In the genomic region with DNA sequence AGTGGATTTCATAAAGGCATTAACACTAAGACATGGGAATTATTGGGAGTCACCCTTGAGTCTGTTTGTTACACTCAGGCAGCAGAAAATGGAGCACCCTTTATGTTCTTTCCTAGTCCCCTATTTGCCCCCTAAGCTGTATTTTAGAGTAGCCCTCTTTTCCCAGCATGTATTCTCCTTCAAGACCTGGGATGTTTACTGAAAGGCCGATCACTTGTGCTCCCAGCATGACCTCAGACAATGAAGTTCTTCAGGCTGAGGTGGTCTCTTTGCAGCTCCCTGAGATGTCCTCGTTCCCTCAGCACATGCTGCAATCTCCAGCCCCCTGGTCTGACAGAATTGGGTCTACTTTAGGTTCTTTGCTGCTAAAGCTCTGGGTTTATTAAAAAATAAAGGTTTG, we compare ENCODE assay signal across 21 cellular contexts.
A peak's percentile ranks its signal among the peaks of the same experiment; 100 is the strongest.
DNase-seq lines count a peak whose midpoint lies in the region; ATAC-seq and TF ChIP-seq lines count a peak whose summit lies in the region.
"Had no signal": no experiment of that assay in that cellular context is flagged by ENCODE, and none has a peak within 500 bp of the region (broad histone marks: within the 10 kb centered on the region; RNA-seq: fewer than 3 reads in every experiment).

No MANE protein-coding gene starts in this region.

- peaks cover 33% of the 10 kb centered on the region for H3K4me1 ChIP-seq in endodermal cell (ENCODE audit: control insufficient read depth, insufficient read depth, low read length)
- peaks cover 33% of the 10 kb centered on the region for H3K4me1 ChIP-seq in neural progenitor cell
- H3K4me1 ChIP-seq: BE2C, BLaER1 had no signal

- ATAC-seq in HG03571 (IDR thresholded peaks at IDR 0.05; ENCODE audit: unreplicated experiment) = no peak
- ATAC-seq in GM21737 (IDR thresholded peaks at IDR 0.05; ENCODE audit: unreplicated experiment) = no peak

- H4K20me1 ChIP-seq in neural progenitor cell (ENCODE audit: low read depth) = no peaks in the 10 kb centered on the region
- H4K20me1 ChIP-seq: BLaER1 had no signal

- H3K9ac ChIP-seq in endodermal cell (ENCODE audit: extremely low read depth, low read length, poor library complexity, severe bottlenecking) (no peak overlapping the region), neural progenitor cell (no peak overlapping the region)
- H3K9ac ChIP-seq: BLaER1 had no signal

- H3K4me3 Mint-ChIP-seq in endodermal cell = no peak overlapping the region
- H3K4me3 Mint-ChIP-seq in neural progenitor cell = no peak overlapping the region
- no peak overlapping the region for H3K4me3 Mint-ChIP-seq in HFFc6
- H3K4me3 Mint-ChIP-seq: CD14-positive monocyte; CD4-positive, alpha-beta memory T cell; CD4-positive, CD25-positive, alpha-beta regulatory T cell; CD8-positive, alpha-beta memory T cell had no signal

- H3K4me1 Mint-ChIP-seq in endodermal cell = peaks cover 45% of the 10 kb centered on the region
- H3K4me1 Mint-ChIP-seq in neural progenitor cell = peaks cover 29% of the 10 kb centered on the region
- H3K4me1 Mint-ChIP-seq in HFFc6 (ENCODE audit: low read depth) = no peaks in the 10 kb centered on the region
- H3K4me1 Mint-ChIP-seq: CD14-positive monocyte; CD4-positive, alpha-beta memory T cell; CD4-positive, CD25-positive, alpha-beta regulatory T cell; CD8-positive, alpha-beta memory T cell had no signal

- H3K36me3 Mint-ChIP-seq in endodermal cell (ENCODE audit: low read depth) (no peaks in the 10 kb centered on the region), neural progenitor cell (no peaks in the 10 kb centered on the region), HFFc6 (ENCODE audit: low read depth) (no peaks in the 10 kb centered on the region)
- H3K36me3 Mint-ChIP-seq: CD14-positive monocyte; CD4-positive, alpha-beta memory T cell; CD4-positive, CD25-positive, alpha-beta regulatory T cell; CD8-positive, alpha-beta memory T cell had no signal

- peak overlapping the region; percentile 81 for H2AFZ ChIP-seq in neural progenitor cell (replicated peaks)

- H3K79me2 ChIP-seq in neural progenitor cell (ENCODE audit: low read depth) = no peaks in the 10 kb centered on the region

- DNase-seq in endodermal cell (peak; percentile 67), neural progenitor cell (ENCODE audit: low spot score) (no peak), HFFc6 (no peak)
- DNase-seq: 8988T; ACHN; BE2C; C1 segment of cervical spinal cord; CD4-positive, alpha-beta memory T cell; CD4-positive, CD25-positive, alpha-beta regulatory T cell; CD8-positive, alpha-beta memory T cell; DMS 273 treated with DMSO at 0.1 percent for 48 hours; DMS153; DMS79; DND-41; EL; GDM1 had no signal

- peaks cover 23% of the 10 kb centered on the region for H3F3A ChIP-seq in neural progenitor cell (ENCODE audit: low read depth)

- H3K27ac ChIP-seq in endodermal cell (ENCODE audit: low read depth, low read length) (no peak overlapping the region), neural progenitor cell (no peak overlapping the region)
- H3K27ac ChIP-seq: BLaER1 had no signal

- H3K4me2 ChIP-seq in neural progenitor cell = no peak overlapping the region
- H3K4me2 ChIP-seq: BLaER1 had no signal

- H3K9me3 ChIP-seq in endodermal cell (ENCODE audit: control insufficient read depth, low read length) = no peaks in the 10 kb centered on the region
- H3K9me3 ChIP-seq in neural progenitor cell (ENCODE audit: low read depth) = no peaks in the 10 kb centered on the region
- H3K9me3 ChIP-seq: BE2C, BLaER1 had no signal

- WGBS in endodermal cell (ENCODE audit: insufficient coverage in 1 of 2, insufficient read length in 1 of 2), 2 experiments = 66 to 83% methylated on average over 1 to 2 of the region's 2 CpGs

- H3K4me3 ChIP-seq in endodermal cell (ENCODE audit: low read length) (no peak overlapping the region), neural progenitor cell (no peak overlapping the region)
- H3K4me3 ChIP-seq: BLaER1, GM12878 had no signal

- H3K27me3 Mint-ChIP-seq in endodermal cell (ENCODE audit: insufficient read depth) (peaks cover 19% of the 10 kb centered on the region), neural progenitor cell (ENCODE audit: insufficient read depth, low read depth) (peaks cover 6% of the 10 kb centered on the region), HFFc6 (ENCODE audit: insufficient read depth) (peaks cover 4% of the 10 kb centered on the region)
- H3K27me3 Mint-ChIP-seq: CD4-positive, CD25-positive, alpha-beta regulatory T cell had no signal

- no peaks in the 10 kb centered on the region for H3K9me3 Mint-ChIP-seq in endodermal cell
- H3K9me3 Mint-ChIP-seq in neural progenitor cell = no peaks in the 10 kb centered on the region
- no peaks in the 10 kb centered on the region for H3K9me3 Mint-ChIP-seq in HFFc6
- H3K9me3 Mint-ChIP-seq: CD14-positive monocyte; CD4-positive, alpha-beta memory T cell; CD4-positive, CD25-positive, alpha-beta regulatory T cell; CD8-positive, alpha-beta memory T cell had no signal

- H3K27me3 ChIP-seq in endodermal cell (ENCODE audit: control insufficient read depth, insufficient read depth, low read length, poor library complexity, severe bottlenecking) (no peaks in the 10 kb centered on the region), neural progenitor cell (no peaks in the 10 kb centered on the region)
- H3K27me3 ChIP-seq: BLaER1 had no signal

- TF ChIP-seq CTCF in endodermal cell (conservative IDR thresholded peaks at IDR 0.05) (no peak), neural progenitor cell (IDR thresholded peaks at IDR 0.05) (no peak), HFFc6 (IDR thresholded peaks at IDR 0.05) (no peak)

- no peak overlapping the region for H3K27ac Mint-ChIP-seq in endodermal cell
- peak overlapping the region; percentile 90 for H3K27ac Mint-ChIP-seq in neural progenitor cell
- no peak overlapping the region for H3K27ac Mint-ChIP-seq in HFFc6
- H3K27ac Mint-ChIP-seq: CD4-positive, alpha-beta memory T cell; CD4-positive, CD25-positive, alpha-beta regulatory T cell; CD8-positive, alpha-beta memory T cell had no signal

- H3K36me3 ChIP-seq in endodermal cell (ENCODE audit: control insufficient read depth, insufficient read depth, low read length) (no peaks in the 10 kb centered on the region), neural progenitor cell (no peaks in the 10 kb centered on the region)
- H3K36me3 ChIP-seq: BE2C, BLaER1 had no signal
